ENCODE assay signal across 18 cellular contexts in the genomic region with DNA sequence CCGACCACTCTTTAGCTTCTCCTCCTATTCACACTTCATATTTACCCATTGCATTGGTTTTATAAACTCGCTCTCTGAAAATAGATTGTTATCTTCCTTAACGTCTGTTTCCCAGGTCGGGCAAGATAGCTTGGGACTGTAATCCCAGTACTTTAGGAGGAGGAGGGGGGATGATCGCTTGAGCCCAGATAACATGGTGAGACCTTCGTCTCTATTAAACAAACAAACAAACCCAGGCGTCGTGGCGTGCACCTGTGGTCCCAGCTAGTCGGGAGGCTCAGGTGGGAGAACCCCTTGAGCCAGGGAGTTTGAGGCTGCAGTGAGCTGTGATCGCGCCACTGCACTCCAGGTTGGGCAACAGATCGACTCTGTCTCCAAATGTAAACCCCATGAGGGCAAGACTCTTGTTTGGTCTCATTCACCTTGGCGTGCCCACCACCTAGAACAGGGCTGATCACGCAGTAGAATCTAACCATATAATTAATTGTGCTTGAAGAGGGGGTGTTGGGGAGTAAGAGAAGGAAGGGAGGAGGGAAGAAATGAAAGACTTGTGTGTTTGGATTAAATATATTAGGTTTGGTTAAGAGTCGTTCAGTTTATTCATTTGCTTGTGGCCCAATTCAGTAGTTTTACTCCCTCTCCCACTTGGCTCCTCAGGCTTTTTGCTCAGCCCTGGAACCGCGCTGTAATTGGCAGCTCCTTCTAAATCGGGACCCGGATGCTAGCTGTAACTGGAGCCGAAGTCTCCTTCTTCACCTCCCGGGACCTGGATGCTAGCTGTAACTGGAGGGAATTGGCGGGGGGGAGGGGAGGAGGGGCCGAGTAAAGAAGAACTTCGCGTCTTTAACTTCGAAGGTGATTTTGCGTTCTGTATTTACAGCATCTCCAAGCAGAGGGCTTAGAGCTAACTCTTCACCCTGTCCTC. TPM values are rescaled to one million over a fixed set of nuclear protein-coding genes. Genes with fewer than 3 reads are reported as not detected.
DNase-seq lines count a peak whose midpoint lies in the region; ATAC-seq and TF ChIP-seq lines count a peak whose summit lies in the region.
"Had no signal": no experiment of that assay in that cellular context is flagged by ENCODE, and none has a peak within 500 bp of the region (broad histone marks: within the 10 kb centered on the region; RNA-seq: fewer than 3 reads in every experiment).

No MANE protein-coding gene starts in this region.

- H3K4me2 ChIP-seq in hepatocyte: no peak overlapping the region

- no peak for DNase-seq in activated CD8-positive, alpha-beta T cell treated with anti-CD3 and anti-CD28 coated beads, Interleukin-2, amount 10 ng/mL, durations not matched to agents 7 days and 5 days
- no peak for DNase-seq in activated CD8-positive, alpha-beta T cell treated with anti-CD3 and anti-CD28 coated beads for 36 hours
- DNase-seq in WTC11 (ENCODE audit: low spot score) (peak; percentile 64), hepatocyte (ENCODE audit: low spot score) (no peak), progenitor cell of endocrine pancreas (ENCODE audit: low spot score, unreplicated experiment) (no peak), SK-N-DZ (ENCODE audit: low spot score) (no peak), NCI-H2196 treated with DMSO at 0.1 percent for 48 hours (lab: John Stamatoyannopoulos, UW; ENCODE audit: unreplicated experiment) (no peak), foreskin melanocyte (no peak)
- DNase-seq: ACHN; activated naive CD4-positive, alpha-beta T cell treated with Interleukin-2 at 50 U/mL for 16 hours; heart left ventricle; left colon; NCI-H2081; NCI-H526 treated with DMSO at 0.1 percent for 48 hours; right lobe of liver had no signal

- peaks cover 19% of the 10 kb centered on the region for H3K9me3 Mint-ChIP-seq in activated CD8-positive, alpha-beta T cell treated with anti-CD3 and anti-CD28 coated beads, Interleukin-2, amount 10 ng/mL, durations not matched to agents 7 days and 5 days (ENCODE audit: insufficient read depth)
- peaks cover 13% of the 10 kb centered on the region for H3K9me3 Mint-ChIP-seq in activated CD8-positive, alpha-beta T cell treated with anti-CD3 and anti-CD28 coated beads for 36 hours
- no peaks in the 10 kb centered on the region for H3K9me3 Mint-ChIP-seq in WTC11
- no peaks in the 10 kb centered on the region for H3K9me3 Mint-ChIP-seq in progenitor cell of endocrine pancreas (ENCODE audit: low read depth)

- TF ChIP-seq CTCF in activated CD8-positive, alpha-beta T cell treated with anti-CD3 and anti-CD28 coated beads for 36 hours (IDR thresholded peaks at IDR 0.05): no peak
- TF ChIP-seq CTCF in WTC11 (IDR thresholded peaks at IDR 0.05) (no peak), hepatocyte (IDR thresholded peaks at IDR 0.05; ENCODE audit: poor library complexity) (no peak), progenitor cell of endocrine pancreas (IDR thresholded peaks at IDR 0.05; ENCODE audit: unreplicated experiment) (no peak)

- H3K27me3 ChIP-seq in hepatocyte: peaks cover 99% of the 10 kb centered on the region

- WGBS in hepatocyte (ENCODE audit: low lambda C conversion rate, missing lambda C conversion rate): 13% methylated on average over 22 of the region's 28 CpGs

- no peak overlapping the region for H3K27ac ChIP-seq in hepatocyte
- H3K27ac ChIP-seq: epithelial cell of prostate, heart left ventricle, right lobe of liver had no signal

- CTCF ChIA-PET in activated CD8-positive, alpha-beta T cell treated with anti-CD3 and anti-CD28 coated beads, Interleukin-2, amount 10 ng/mL, durations not matched to agents 7 days and 5 days (lab: Charles Lee): interaction anchor here (1.4 to 3.1 kb wide), 3 partner anchors 25 to 156 kb away, joined by 4 to 20 read pairs (median 11); a partner anchor contains a TSS
- CTCF ChIA-PET in activated CD8-positive, alpha-beta T cell treated with anti-CD3 and anti-CD28 coated beads for 36 hours (lab: Charles Lee): interaction anchor here (1.3 to 3.0 kb wide), 3 partner anchors 21 to 156 kb away, joined by 3 to 23 read pairs (median 7); a partner anchor contains a TSS
- CTCF ChIA-PET in WTC11 (lab: Charles Lee): interaction anchor here (0.7 to 4.8 kb wide), 9 partner anchors 14 to 156 kb away, joined by 3 to 60 read pairs (median 4); a partner anchor contains a TSS

- H3K4me1 Mint-ChIP-seq in activated CD8-positive, alpha-beta T cell treated with anti-CD3 and anti-CD28 coated beads, Interleukin-2, amount 10 ng/mL, durations not matched to agents 7 days and 5 days (ENCODE audit: low read depth): peaks cover 51% of the 10 kb centered on the region
- peaks cover 11% of the 10 kb centered on the region for H3K4me1 Mint-ChIP-seq in activated CD8-positive, alpha-beta T cell treated with anti-CD3 and anti-CD28 coated beads for 36 hours (ENCODE audit: low read depth)
- H3K4me1 Mint-ChIP-seq in WTC11 (peaks cover 63% of the 10 kb centered on the region), progenitor cell of endocrine pancreas (ENCODE audit: low read depth) (peaks cover 5% of the 10 kb centered on the region)

- H2AFZ ChIP-seq in hepatocyte: peak overlapping the region; percentile 35

- peaks cover 38% of the 10 kb centered on the region for H3K36me3 Mint-ChIP-seq in activated CD8-positive, alpha-beta T cell treated with anti-CD3 and anti-CD28 coated beads, Interleukin-2, amount 10 ng/mL, durations not matched to agents 7 days and 5 days (ENCODE audit: low read depth)
- peaks cover 15% of the 10 kb centered on the region for H3K36me3 Mint-ChIP-seq in activated CD8-positive, alpha-beta T cell treated with anti-CD3 and anti-CD28 coated beads for 36 hours (ENCODE audit: low read depth)
- no peaks in the 10 kb centered on the region for H3K36me3 Mint-ChIP-seq in WTC11
- H3K36me3 Mint-ChIP-seq in progenitor cell of endocrine pancreas (ENCODE audit: insufficient read depth): no peaks in the 10 kb centered on the region

- ATAC-seq in activated CD8-positive, alpha-beta T cell treated with anti-CD3 and anti-CD28 coated beads, Interleukin-2, amount 10 ng/mL, durations not matched to agents 7 days and 5 days: no peak
- ATAC-seq in activated CD8-positive, alpha-beta T cell treated with anti-CD3 and anti-CD28 coated beads for 36 hours: no peak
- peak; percentile 10 for ATAC-seq in WTC11
- ATAC-seq: heart left ventricle, left colon, Panc1, right lobe of liver had no signal

- H3K79me2 ChIP-seq in hepatocyte: no peaks in the 10 kb centered on the region

- no peaks in the 10 kb centered on the region for H3K36me3 ChIP-seq in hepatocyte (replicated peaks; ENCODE audit: insufficient read depth, low read depth)
- H3K36me3 ChIP-seq: heart left ventricle, right lobe of liver had no signal

- peak overlapping the region; percentile 56 for H3K27ac Mint-ChIP-seq in activated CD8-positive, alpha-beta T cell treated with anti-CD3 and anti-CD28 coated beads, Interleukin-2, amount 10 ng/mL, durations not matched to agents 7 days and 5 days
- H3K27ac Mint-ChIP-seq in activated CD8-positive, alpha-beta T cell treated with anti-CD3 and anti-CD28 coated beads for 36 hours: no peak overlapping the region
- H3K27ac Mint-ChIP-seq in WTC11: no peak overlapping the region
- H3K27ac Mint-ChIP-seq in progenitor cell of endocrine pancreas: peak overlapping the region; percentile 24

- peaks cover 11% of the 10 kb centered on the region for H3K4me1 ChIP-seq in hepatocyte (ENCODE audit: insufficient read depth)

- peaks cover 87% of the 10 kb centered on the region for H3K27me3 Mint-ChIP-seq in activated CD8-positive, alpha-beta T cell treated with anti-CD3 and anti-CD28 coated beads, Interleukin-2, amount 10 ng/mL, durations not matched to agents 7 days and 5 days (ENCODE audit: low read depth)
- peaks cover 88% of the 10 kb centered on the region for H3K27me3 Mint-ChIP-seq in activated CD8-positive, alpha-beta T cell treated with anti-CD3 and anti-CD28 coated beads for 36 hours
- H3K27me3 Mint-ChIP-seq in WTC11 (ENCODE audit: low read depth): peaks cover 100% of the 10 kb centered on the region
- H3K27me3 Mint-ChIP-seq in progenitor cell of endocrine pancreas: peaks cover 99% of the 10 kb centered on the region

- intact Hi-C loops in activated CD8-positive, alpha-beta T cell treated with anti-CD3 and anti-CD28 coated beads for 36 hours (cut with micrococcal nuclease): loop anchor here (5.0 kb wide), 1 partner anchor 38 kb away; a partner anchor contains a TSS

- H4K20me1 ChIP-seq in hepatocyte (ENCODE audit: insufficient read depth, poor library complexity, severe bottlenecking): no peaks in the 10 kb centered on the region

- peaks cover 3% of the 10 kb centered on the region for H3K9me2 ChIP-seq in hepatocyte (replicated peaks; ENCODE audit: insufficient read depth)

- no peaks in the 10 kb centered on the region for H3K9me3 ChIP-seq in hepatocyte (ENCODE audit: low read depth)
- H3K9me3 ChIP-seq: heart left ventricle, right lobe of liver had no signal

- H3K4me3 ChIP-seq in hepatocyte: no peak overlapping the region
- H3K4me3 ChIP-seq: right lobe of liver had no signal

- POLR2A ChIA-PET in activated CD8-positive, alpha-beta T cell treated with anti-CD3 and anti-CD28 coated beads, Interleukin-2, amount 10 ng/mL, durations not matched to agents 7 days and 5 days (lab: Charles Lee): interaction anchor here (0.6 to 1.0 kb wide), 2 partner anchors 21 to 84 kb away, joined by 3 to 4 read pairs; no protein-coding TSS in a partner anchor
- POLR2A ChIA-PET in activated CD8-positive, alpha-beta T cell treated with anti-CD3 and anti-CD28 coated beads for 36 hours (lab: Charles Lee): interaction anchor here (0.6 to 1.0 kb wide), 2 partner anchors 42 to 73 kb away, joined by 3 read pairs; no protein-coding TSS in a partner anchor
- POLR2A ChIA-PET in WTC11 (lab: Charles Lee): interaction anchor here (0.6 to 1.0 kb wide), 2 partner anchors 166 to 414 kb away, joined by 3 read pairs; no protein-coding TSS in a partner anchor

- peak overlapping the region; percentile 56 for H3K4me3 Mint-ChIP-seq in activated CD8-positive, alpha-beta T cell treated with anti-CD3 and anti-CD28 coated beads, Interleukin-2, amount 10 ng/mL, durations not matched to agents 7 days and 5 days
- no peak overlapping the region for H3K4me3 Mint-ChIP-seq in activated CD8-positive, alpha-beta T cell treated with anti-CD3 and anti-CD28 coated beads for 36 hours
- H3K4me3 Mint-ChIP-seq in WTC11: peak overlapping the region; percentile 45
- no peak overlapping the region for H3K4me3 Mint-ChIP-seq in progenitor cell of endocrine pancreas (ENCODE audit: low read depth)

RNA-seq across cellular contexts. Expression of a gene that starts 24.9 kb away (rescaled TPM):
- total RNA-seq in activated CD8-positive, alpha-beta T cell treated with anti-CD3 and anti-CD28 coated beads, Interleukin-2, amount 10 ng/mL, durations not matched to agents 7 days and 5 days: 10 to 100 TPM; 32.9 to 39.7 TPM
- total RNA-seq in activated CD8-positive, alpha-beta T cell treated with anti-CD3 and anti-CD28 coated beads for 36 hours: 1 to 10 TPM; 2.1 to 2.5 TPM
- total RNA-seq in WTC11 (2021): 0.50 to 0.57 TPM (median 0.57 TPM) in 3 replicates
- 0.76 and 0.90 TPM in 2 replicates for total RNA-seq in hepatocyte
- polyA plus RNA-seq in hepatocyte: 2.9 and 4.8 TPM in 2 replicates
- not detected in 2 replicates for total RNA-seq in progenitor cell of endocrine pancreas
- polyA plus RNA-seq in SK-N-DZ (2014; cell fraction: cytosol; rRNA removed): 46.1 and 50.1 TPM in 2 replicates
- polyA plus RNA-seq in SK-N-DZ (2014; cell fraction: nucleus; rRNA removed): 42.5 and 53.2 TPM in 2 replicates
- total RNA-seq: cerebellum had no signal
- polyA plus RNA-seq: heart left ventricle had no signal

RNA-seq across cellular contexts. Expression of a gene that starts 25.3 kb away (rescaled TPM):
- 1 to 10 TPM; 6.4 to 6.9 TPM for total RNA-seq in activated CD8-positive, alpha-beta T cell treated with anti-CD3 and anti-CD28 coated beads, Interleukin-2, amount 10 ng/mL, durations not matched to agents 7 days and 5 days
- total RNA-seq in activated CD8-positive, alpha-beta T cell treated with anti-CD3 and anti-CD28 coated beads for 36 hours: under 1 TPM; 0.41 to 0.81 TPM
- total RNA-seq in WTC11 (2021) (0.21 to 0.24 TPM in 2 of 3 replicates, not detected in the other), hepatocyte (0.27 and 1.1 TPM in 2 replicates), progenitor cell of endocrine pancreas (not detected in 2 replicates)
- polyA plus RNA-seq in hepatocyte: 0.26 and 0.68 TPM in 2 replicates
- polyA plus RNA-seq in SK-N-DZ (2014; cell fraction: cytosol; rRNA removed): 1.1 and 1.6 TPM in 2 replicates
- polyA plus RNA-seq in SK-N-DZ (2014; cell fraction: nucleus; rRNA removed): 1.6 and 4.5 TPM in 2 replicates
- total RNA-seq: cerebellum had no signal
- polyA plus RNA-seq: heart left ventricle had no signal

RNA-seq across cellular contexts. Expression of a gene that starts 39.8 kb away (rescaled TPM):
- 1 to 10 TPM; 2.3 to 3.1 TPM for total RNA-seq in activated CD8-positive, alpha-beta T cell treated with anti-CD3 and anti-CD28 coated beads, Interleukin-2, amount 10 ng/mL, durations not matched to agents 7 days and 5 days
- not detected for total RNA-seq in activated CD8-positive, alpha-beta T cell treated with anti-CD3 and anti-CD28 coated beads for 36 hours
- total RNA-seq in WTC11 (2021) (0.13 to 0.73 TPM (median 0.46 TPM) in 3 replicates), hepatocyte (8.5 and 18.6 TPM in 2 replicates), progenitor cell of endocrine pancreas (1.2 and 3.9 TPM in 2 replicates)
- polyA plus RNA-seq in hepatocyte: 6.0 and 15.1 TPM in 2 replicates
- polyA plus RNA-seq in SK-N-DZ (2014; cell fraction: cytosol; rRNA removed): 0.50 and 0.61 TPM in 2 replicates
- 0.06 and 0.09 TPM in 2 replicates for polyA plus RNA-seq in SK-N-DZ (2014; cell fraction: nucleus; rRNA removed)

Comparison
In these comparisons a context has a peak if more than half of its experiments do, and no peak if none do; other contexts are left out.
1. H3K27ac Mint-ChIP-seq: peak in activated CD8-positive, alpha-beta T cell treated with anti-CD3 and anti-CD28 coated beads, Interleukin-2, amount 10 ng/mL, durations not matched to agents 7 days and 5 days (single experiment) and progenitor cell of endocrine pancreas (single experiment); none in activated CD8-positive, alpha-beta T cell treated with anti-CD3 and anti-CD28 coated beads for 36 hours (single experiment) and WTC11 (single experiment).
2. H3K4me3 Mint-ChIP-seq: peak in activated CD8-positive, alpha-beta T cell treated with anti-CD3 and anti-CD28 coated beads, Interleukin-2, amount 10 ng/mL, durations not matched to agents 7 days and 5 days (single experiment) and WTC11 (single experiment); none in activated CD8-positive, alpha-beta T cell treated with anti-CD3 and anti-CD28 coated beads for 36 hours (single experiment) and progenitor cell of endocrine pancreas (single experiment).
3. RNA of a gene that starts 24.9 kb away (total RNA-seq): 32.9 to 39.7 TPM in activated CD8-positive, alpha-beta T cell treated with anti-CD3 and anti-CD28 coated beads, Interleukin-2, amount 10 ng/mL, durations not matched to agents 7 days and 5 days; 2.1 to 2.5 TPM in activated CD8-positive, alpha-beta T cell treated with anti-CD3 and anti-CD28 coated beads for 36 hours, 0.76 to 0.90 TPM in hepatocyte, 0.50 to 0.57 TPM in WTC11 and not detected in progenitor cell of endocrine pancreas; every median in the first group is over 4 times any median in the second.